20 cellular contexts compared by ENCODE assay signal in genomic region chr1:212685429-212685828, GRCh38. TPM values are rescaled to one million over a fixed set of nuclear protein-coding genes. Genes with fewer than 3 reads are reported as not detected.
DNase-seq lines count a peak whose midpoint lies in the region; ATAC-seq, FAIRE-seq and TF ChIP-seq lines count a peak whose summit lies in the region.
"Had no signal": no experiment of that assay in that cellular context is flagged by ENCODE, and none has a peak within 500 bp of the region (broad histone marks: within the 10 kb centered on the region; RNA-seq: fewer than 3 reads in every experiment).

No MANE protein-coding gene starts in this region.

- H3K4me1 Mint-ChIP-seq in T-helper 1 cell treated with Interleukin-12 subunit alpha and Interleukin-12 subunit beta and Interleukin-4 antibody, amounts not matched to agents 30 μg/mL and 1 μg/mL, for 36 hours (ENCODE audit: low read depth) = peaks cover 31% of the 10 kb centered on the region
- H3K4me1 Mint-ChIP-seq in activated CD4-positive, alpha-beta memory T cell treated with anti-CD3 and anti-CD28 coated beads, Interleukin-2, amount 10 ng/mL, durations not matched to agents 7 days and 5 days = peaks cover 66% of the 10 kb centered on the region
- peaks cover 14% of the 10 kb centered on the region for H3K4me1 Mint-ChIP-seq in endodermal cell

- no peaks in the 10 kb centered on the region for H3K9me3 Mint-ChIP-seq in T-helper 1 cell treated with Interleukin-12 subunit alpha and Interleukin-12 subunit beta and Interleukin-4 antibody, amounts not matched to agents 30 μg/mL and 1 μg/mL, for 36 hours
- no peaks in the 10 kb centered on the region for H3K9me3 Mint-ChIP-seq in activated CD4-positive, alpha-beta memory T cell treated with anti-CD3 and anti-CD28 coated beads, Interleukin-2, amount 10 ng/mL, durations not matched to agents 7 days and 5 days
- H3K9me3 Mint-ChIP-seq in endodermal cell = no peaks in the 10 kb centered on the region
- H3K9me3 Mint-ChIP-seq: CD4-positive, CD25-positive, alpha-beta regulatory T cell had no signal

- intact Hi-C loops in dorsolateral prefrontal cortex (cut with DNase I) = no loop called here

- 0 out of 22 replicates have a peak, but pooled peaks cover 0 to 5% (median 0%) of the 10 kb centered on the region in 11 experiments for H4K20me1 ChIP-seq in BLaER1 treated with 17β-estradiol and CSF1 and Interleukin-3, amounts not matched to agents 10 nM and 100 nM

- H3K4me3 ChIP-seq in BLaER1 treated with 17β-estradiol and CSF1 and Interleukin-3, amounts not matched to agents 10 nM and 100 nM = no peak overlapping the region
- H3K4me3 ChIP-seq in endodermal cell (ENCODE audit: low read length) = no peak overlapping the region
- no peak overlapping the region for H3K4me3 ChIP-seq in dorsolateral prefrontal cortex
- H3K4me3 ChIP-seq: HAP-1 had no signal

- H3K9me3 ChIP-seq in BLaER1 treated with 17β-estradiol and CSF1 and Interleukin-3, amounts not matched to agents 10 nM and 100 nM (replicated peaks in 1 of 11) = no peaks in the 10 kb centered on the region
- H3K9me3 ChIP-seq in endodermal cell (ENCODE audit: control insufficient read depth, low read length) = no peaks in the 10 kb centered on the region
- H3K9me3 ChIP-seq: HAP-1 had no signal

- peak overlapping the region; percentile 47 for H3K27ac Mint-ChIP-seq in T-helper 1 cell treated with Interleukin-12 subunit alpha and Interleukin-12 subunit beta and Interleukin-4 antibody, amounts not matched to agents 30 μg/mL and 1 μg/mL, for 36 hours
- H3K27ac Mint-ChIP-seq in activated CD4-positive, alpha-beta memory T cell treated with anti-CD3 and anti-CD28 coated beads, Interleukin-2, amount 10 ng/mL, durations not matched to agents 7 days and 5 days = peak overlapping the region; percentile 13
- no peak overlapping the region for H3K27ac Mint-ChIP-seq in endodermal cell

- DNase-seq in T-helper 1 cell (no peak), endodermal cell (peak; percentile 29), dorsolateral prefrontal cortex (no peak), HTR-8/SVneo (ENCODE audit: insufficient read length, low spot score) (no peak)
- no peak for DNase-seq in activated CD4-positive, alpha-beta memory T cell treated with anti-CD3 and anti-CD28 coated beads, Interleukin-2, amount 10 ng/mL, durations not matched to agents 7 days and 5 days
- DNase-seq: AML-193; CD4-positive, CD25-positive, alpha-beta regulatory T cell; COR-L47; DMS 273 treated with DMSO at 0.1 percent for 48 hours; IMR-90; NCI-H1417; NCI-H187; NCI-H2107; NCI-H524 treated with DMSO at 0.1 percent for 48 hours had no signal

- WGBS in endodermal cell (ENCODE audit: insufficient coverage in 1 of 2, insufficient read length in 1 of 2), 2 experiments = 88% methylated on average over 2 of the region's 2 CpGs

- H3K36me3 ChIP-seq in BLaER1 treated with 17β-estradiol and CSF1 and Interleukin-3, amounts not matched to agents 10 nM and 100 nM = peaks cover 0 to 43% (median 17%) of the 10 kb centered on the region in 11 experiments; a peak in 16 of 22 replicates
- H3K36me3 ChIP-seq in endodermal cell (ENCODE audit: control insufficient read depth, insufficient read depth, low read length) = no peaks in the 10 kb centered on the region
- H3K36me3 ChIP-seq: HAP-1 had no signal

- H3K9ac ChIP-seq in BLaER1 treated with 17β-estradiol and CSF1 and Interleukin-3, amounts not matched to agents 10 nM and 100 nM = peak overlapping the region in 3 of 11 experiments; percentile 22 to 38 (median 32); a peak in 3 of 22 replicates
- H3K9ac ChIP-seq in endodermal cell (ENCODE audit: extremely low read depth, low read length, poor library complexity, severe bottlenecking) = no peak overlapping the region

- ATAC-seq in GM21423 (IDR thresholded peaks at IDR 0.05; ENCODE audit: unreplicated experiment) = no peak

- peaks cover 15 to 94% (median 53%) of the 10 kb centered on the region in 10 experiments for H3K4me1 ChIP-seq in BLaER1 treated with 17β-estradiol and CSF1 and Interleukin-3, amounts not matched to agents 10 nM and 100 nM
- H3K4me1 ChIP-seq in endodermal cell (ENCODE audit: control insufficient read depth, insufficient read depth, low read length) = no peaks in the 10 kb centered on the region

- POLR2A ChIA-PET in activated CD4-positive, alpha-beta memory T cell treated with anti-CD3 and anti-CD28 coated beads, Interleukin-2, amount 10 ng/mL, durations not matched to agents 7 days and 5 days (lab: Charles Lee) = no interaction called here

- no peak for TF ChIP-seq CTCF in endodermal cell (conservative IDR thresholded peaks at IDR 0.05)
- no peak for TF ChIP-seq CTCF in dorsolateral prefrontal cortex (IDR thresholded peaks at IDR 0.05 in 54 of 56, conservative IDR thresholded peaks at IDR 0.05 in 2 of 56; ENCODE audit: low read depth in 1 of 56, partially characterized antibody in 56 of 56)

- no peaks in the 10 kb centered on the region for H3K27me3 Mint-ChIP-seq in T-helper 1 cell treated with Interleukin-12 subunit alpha and Interleukin-12 subunit beta and Interleukin-4 antibody, amounts not matched to agents 30 μg/mL and 1 μg/mL, for 36 hours (ENCODE audit: low read depth)
- no peaks in the 10 kb centered on the region for H3K27me3 Mint-ChIP-seq in activated CD4-positive, alpha-beta memory T cell treated with anti-CD3 and anti-CD28 coated beads, Interleukin-2, amount 10 ng/mL, durations not matched to agents 7 days and 5 days
- H3K27me3 Mint-ChIP-seq in endodermal cell (ENCODE audit: insufficient read depth) = peaks cover 6% of the 10 kb centered on the region
- H3K27me3 Mint-ChIP-seq: CD4-positive, CD25-positive, alpha-beta regulatory T cell had no signal

- peak overlapping the region in 6 of 11 experiments; percentile 1 to 85 (median 82); a peak in 9 of 22 replicates for H3K27ac ChIP-seq in BLaER1 treated with 17β-estradiol and CSF1 and Interleukin-3, amounts not matched to agents 10 nM and 100 nM
- no peak overlapping the region for H3K27ac ChIP-seq in endodermal cell (ENCODE audit: low read depth, low read length)
- no peak overlapping the region for H3K27ac ChIP-seq in dorsolateral prefrontal cortex
- H3K27ac ChIP-seq: 22Rv1 had no signal

- CTCF ChIA-PET in activated CD4-positive, alpha-beta memory T cell treated with anti-CD3 and anti-CD28 coated beads, Interleukin-2, amount 10 ng/mL, durations not matched to agents 7 days and 5 days (lab: Charles Lee) = no interaction called here

- no peak for FAIRE-seq in HTR-8/SVneo (lab: Jason Lieb, UNC)
- FAIRE-seq: G401.6 had no signal

- H3K4me2 ChIP-seq in BLaER1 treated with 17β-estradiol and CSF1 and Interleukin-3, amounts not matched to agents 10 nM and 100 nM = peak overlapping the region in 6 of 11 experiments; percentile 34 to 95 (median 90); a peak in 11 of 22 replicates

- no peak overlapping the region for H3K4me3 Mint-ChIP-seq in T-helper 1 cell treated with Interleukin-12 subunit alpha and Interleukin-12 subunit beta and Interleukin-4 antibody, amounts not matched to agents 30 μg/mL and 1 μg/mL, for 36 hours
- H3K4me3 Mint-ChIP-seq in activated CD4-positive, alpha-beta memory T cell treated with anti-CD3 and anti-CD28 coated beads, Interleukin-2, amount 10 ng/mL, durations not matched to agents 7 days and 5 days = no peak overlapping the region
- H3K4me3 Mint-ChIP-seq in endodermal cell = no peak overlapping the region
- H3K4me3 Mint-ChIP-seq: CD4-positive, CD25-positive, alpha-beta regulatory T cell had no signal

- H3K36me3 Mint-ChIP-seq in T-helper 1 cell treated with Interleukin-12 subunit alpha and Interleukin-12 subunit beta and Interleukin-4 antibody, amounts not matched to agents 30 μg/mL and 1 μg/mL, for 36 hours (ENCODE audit: low read depth) = peaks cover 11% of the 10 kb centered on the region
- peaks cover 39% of the 10 kb centered on the region for H3K36me3 Mint-ChIP-seq in activated CD4-positive, alpha-beta memory T cell treated with anti-CD3 and anti-CD28 coated beads, Interleukin-2, amount 10 ng/mL, durations not matched to agents 7 days and 5 days (ENCODE audit: low read depth)
- H3K36me3 Mint-ChIP-seq in endodermal cell (ENCODE audit: low read depth) = no peaks in the 10 kb centered on the region
- H3K36me3 Mint-ChIP-seq: CD4-positive, CD25-positive, alpha-beta regulatory T cell had no signal

- H3K27me3 ChIP-seq in BLaER1 treated with 17β-estradiol and CSF1 and Interleukin-3, amounts not matched to agents 10 nM and 100 nM = no peaks in the 10 kb centered on the region
- H3K27me3 ChIP-seq in endodermal cell (ENCODE audit: control insufficient read depth, insufficient read depth, low read length, poor library complexity, severe bottlenecking) (no peaks in the 10 kb centered on the region), dorsolateral prefrontal cortex (no peaks in the 10 kb centered on the region)

RNA-seq across cellular contexts. Expression of gene BATF3, which starts 14.2 kb away (rescaled TPM):
- 10 to 100 TPM; 56.5 to 56.7 TPM for total RNA-seq in activated CD4-positive, alpha-beta memory T cell treated with anti-CD3 and anti-CD28 coated beads, Interleukin-2, amount 10 ng/mL, durations not matched to agents 7 days and 5 days
- total RNA-seq in endodermal cell (1 to 10 TPM; 1.5 to 4.0 TPM), dorsolateral prefrontal cortex (10 to 100 TPM in 19 of 120 experiments, 1 to 10 TPM in 101; 3.4 to 14.4 (median 7.2) TPM)
- 1.1 TPM for polyA plus RNA-seq in endodermal cell (2013, experiment 1 of 2)
- 0.70 TPM for polyA plus RNA-seq in endodermal cell (2013, experiment 2 of 2)

Comparison
In these comparisons a context has a peak if more than half of its experiments do, and no peak if none do; other contexts are left out.
1. H3K27ac ChIP-seq: peak in BLaER1 treated with 17β-estradiol and CSF1 and Interleukin-3, amounts not matched to agents 10 nM and 100 nM (6 of 11); none in endodermal cell (single experiment) and dorsolateral prefrontal cortex (0 of 59).